Comparison of ENCODE assay signal across 33 cellular contexts in genomic region chr4:96150501-96150900, GRCh38.
"Had no signal": no experiment of that assay in that cellular context is flagged by ENCODE, and none has a peak within 500 bp of the region (broad histone marks: within the 10 kb centered on the region; RNA-seq: fewer than 3 reads in every experiment).

No MANE protein-coding gene starts in this region.

- ATAC-seq: activated CD4-positive, alpha-beta T cell treated with anti-CD3 and anti-CD28 coated beads for 36 hours; activated CD4-positive, CD25-positive, alpha-beta regulatory T cell treated with anti-CD3 and anti-CD28 coated beads, Interleukin-2, amount 50 U/mL, for 24 hours; activated CD8-positive, alpha-beta memory T cell treated with anti-CD3 and anti-CD28 coated beads, Interleukin-2, amount 10 ng/mL, durations not matched to agents 7 days and 5 days; activated CD8-positive, alpha-beta T cell treated with anti-CD3 and anti-CD28 coated beads, Interleukin-2, amount 10 ng/mL, durations not matched to agents 7 days and 5 days; activated naive CD8-positive, alpha-beta T cell treated with anti-CD3 and anti-CD28 coated beads, Interleukin-2, amount 50 U/mL, for 24 hours; gastrocnemius medialis; T-helper 17 cell had no signal

- H3K36me3 ChIP-seq: adrenal gland, brain microvascular endothelial cell, colonic mucosa, esophagus squamous epithelium, gastrocnemius medialis, heart left ventricle, WERI-Rb-1 had no signal

- H3K9me3 Mint-ChIP-seq: activated CD4-positive, alpha-beta memory T cell treated with anti-CD3 and anti-CD28 coated beads for 36 hours; activated CD4-positive, alpha-beta T cell treated with anti-CD3 and anti-CD28 coated beads, Interleukin-2, amount 10 ng/mL, durations not matched to agents 24 days and 14 days; activated naive CD4-positive, alpha-beta T cell treated with anti-CD3 and anti-CD28 coated beads for 36 hours; activated naive CD8-positive, alpha-beta T cell treated with anti-CD3 and anti-CD28 coated beads for 36 hours; activated naive CD8-positive, alpha-beta T cell treated with anti-CD3 and anti-CD28 coated beads, Interleukin-2, amount 50 U/mL, for 24 hours; activated T-helper 1 cell treated with anti-CD3 and anti-CD28 coated beads, Interleukin-12 subunit alpha, Interleukin-12 subunit beta, Interleukin-2, Interleukin-4 antibody, amounts not matched to agents 30 ng/mL and 10 ng/mL and 1 ng/mL, durations not matched to agents 14 hours and 24 hours and 36 hours; activated T-helper 2 cell treated with anti-CD3 and anti-CD28 coated beads, Interferon-gamma antibody, Interleukin-2, Interleukin-4, amounts not matched to agents 10 μg/mL and 5 μg/mL and 100 μg/mL, durations not matched to agents 14 hours and 24 hours and 36 hours; T-helper 2 cell treated with Interferon-gamma antibody and Interleukin-4, amounts not matched to agents 5 μg/mL and 100 μg/mL, for 36 hours had no signal

- H3K4me1 Mint-ChIP-seq: activated B cell treated with CpG ODN at 0.5 μM for 24 hours; activated CD4-positive, alpha-beta T cell treated with anti-CD3 and anti-CD28 coated beads for 36 hours; activated CD4-positive, alpha-beta T cell treated with anti-CD3 and anti-CD28 coated beads, Interleukin-2, amount 10 ng/mL, durations not matched to agents 24 days and 14 days; activated CD8-positive, alpha-beta memory T cell treated with anti-CD3 and anti-CD28 coated beads, Interleukin-2, amount 10 ng/mL, durations not matched to agents 7 days and 5 days; activated naive CD4-positive, alpha-beta T cell treated with anti-CD3 and anti-CD28 coated beads, Interleukin-2, amount 50 U/mL, for 24 hours; activated naive CD8-positive, alpha-beta T cell treated with anti-CD3 and anti-CD28 coated beads for 36 hours; activated naive CD8-positive, alpha-beta T cell treated with anti-CD3 and anti-CD28 coated beads, Interleukin-2, amount 50 U/mL, for 24 hours; T-helper 17 cell had no signal

- H3K27me3 ChIP-seq: adrenal gland, brain microvascular endothelial cell, colonic mucosa, esophagus squamous epithelium, foreskin keratinocyte, gastrocnemius medialis, heart left ventricle had no signal

- H3K27ac ChIP-seq: adrenal gland, brain microvascular endothelial cell, colonic mucosa, epithelial cell of prostate, esophagus squamous epithelium, foreskin keratinocyte, gastrocnemius medialis, heart left ventricle, WERI-Rb-1 had no signal

- H3K4me1 ChIP-seq: adrenal gland, colonic mucosa, esophagus squamous epithelium, gastrocnemius medialis, heart left ventricle had no signal

- H3K36me3 Mint-ChIP-seq: activated CD4-positive, alpha-beta memory T cell treated with anti-CD3 and anti-CD28 coated beads for 36 hours; activated CD8-positive, alpha-beta memory T cell treated with anti-CD3 and anti-CD28 coated beads, Interleukin-2, amount 10 ng/mL, durations not matched to agents 7 days and 5 days; activated naive CD4-positive, alpha-beta T cell treated with anti-CD3 and anti-CD28 coated beads, Interleukin-2, amount 50 U/mL, for 24 hours; activated naive CD8-positive, alpha-beta T cell treated with anti-CD3 and anti-CD28 coated beads for 36 hours had no signal

- H3K27ac Mint-ChIP-seq: activated B cell treated with CpG ODN at 0.5 μM for 24 hours; activated CD4-positive, alpha-beta memory T cell treated with anti-CD3 and anti-CD28 coated beads for 36 hours; activated CD4-positive, alpha-beta T cell treated with anti-CD3 and anti-CD28 coated beads for 36 hours; activated CD4-positive, alpha-beta T cell treated with anti-CD3 and anti-CD28 coated beads, Interleukin-2, amount 10 ng/mL, durations not matched to agents 24 days and 14 days; activated CD8-positive, alpha-beta memory T cell treated with anti-CD3 and anti-CD28 coated beads, Interleukin-2, amount 10 ng/mL, durations not matched to agents 7 days and 5 days; activated CD8-positive, alpha-beta T cell treated with anti-CD3 and anti-CD28 coated beads, Interleukin-2, amount 10 ng/mL, durations not matched to agents 7 days and 5 days; activated naive CD4-positive, alpha-beta T cell treated with anti-CD3 and anti-CD28 coated beads for 36 hours; activated naive CD4-positive, alpha-beta T cell treated with anti-CD3 and anti-CD28 coated beads, Interleukin-2, amount 50 U/mL, for 24 hours; activated naive CD8-positive, alpha-beta T cell treated with anti-CD3 and anti-CD28 coated beads for 36 hours; activated naive CD8-positive, alpha-beta T cell treated with anti-CD3 and anti-CD28 coated beads, Interleukin-2, amount 50 U/mL, for 24 hours; activated T-helper 1 cell treated with anti-CD3 and anti-CD28 coated beads, Interleukin-12 subunit alpha, Interleukin-12 subunit beta, Interleukin-2, Interleukin-4 antibody, amounts not matched to agents 30 ng/mL and 10 ng/mL and 1 ng/mL, durations not matched to agents 14 hours and 24 hours and 36 hours; activated T-helper 2 cell treated with anti-CD3 and anti-CD28 coated beads, Interferon-gamma antibody, Interleukin-2, Interleukin-4, amounts not matched to agents 10 μg/mL and 5 μg/mL and 100 μg/mL, durations not matched to agents 14 hours and 24 hours and 36 hours; T-helper 17 cell; T-helper 2 cell treated with Interferon-gamma antibody and Interleukin-4, amounts not matched to agents 5 μg/mL and 100 μg/mL, for 36 hours had no signal

- H3K4me3 ChIP-seq: adrenal gland, colonic mucosa, esophagus squamous epithelium, gastrocnemius medialis had no signal

- DNase-seq: activated B cell treated with CpG ODN at 0.5 μM for 24 hours; activated CD4-positive, alpha-beta memory T cell treated with anti-CD3 and anti-CD28 coated beads for 36 hours; activated CD4-positive, alpha-beta T cell treated with anti-CD3 and anti-CD28 coated beads for 36 hours; activated CD4-positive, alpha-beta T cell treated with anti-CD3 and anti-CD28 coated beads, Interleukin-2, amount 10 ng/mL, durations not matched to agents 24 days and 14 days; activated CD8-positive, alpha-beta memory T cell treated with anti-CD3 and anti-CD28 coated beads, Interleukin-2, amount 10 ng/mL, durations not matched to agents 7 days and 5 days; activated CD8-positive, alpha-beta memory T cell treated with anti-CD3 and anti-CD28 coated beads, Interleukin-2, amount 50 U/mL, for 4 hours; activated CD8-positive, alpha-beta T cell treated with anti-CD3 and anti-CD28 coated beads, Interleukin-2, amount 10 ng/mL, durations not matched to agents 7 days and 5 days; activated effector memory CD4-positive, alpha-beta T cell treated with anti-CD3 and anti-CD28 coated beads, Interleukin-2, amount 50 U/mL, for 16 hours; activated naive CD4-positive, alpha-beta T cell treated with anti-CD3 and anti-CD28 coated beads for 36 hours; activated naive CD8-positive, alpha-beta T cell treated with anti-CD3 and anti-CD28 coated beads for 36 hours; activated naive CD8-positive, alpha-beta T cell treated with anti-CD3 and anti-CD28 coated beads, Interleukin-2, amount 50 U/mL, for 24 hours; activated T-cell treated with anti-CD3 and anti-CD28 coated beads, Interleukin-2, amount 50 U/mL, for 1 hour; activated T-cell treated with anti-CD3 and anti-CD28 coated beads, Interleukin-2, amount 50 U/mL, for 48 hours; adrenal gland; brain microvascular endothelial cell; colonic mucosa; dermis blood vessel endothelial cell; effector CD8-positive, alpha-beta T cell; esophagus squamous epithelium; gastrocnemius medialis; glutamatergic neuron; heart left ventricle; T-helper 1 cell; T-helper 17 cell; T1000; WERI-Rb-1 had no signal

- H3K4me3 Mint-ChIP-seq: activated B cell treated with CpG ODN at 0.5 μM for 24 hours; activated CD4-positive, alpha-beta memory T cell treated with anti-CD3 and anti-CD28 coated beads for 36 hours; activated CD4-positive, alpha-beta T cell treated with anti-CD3 and anti-CD28 coated beads for 36 hours; activated CD4-positive, alpha-beta T cell treated with anti-CD3 and anti-CD28 coated beads, Interleukin-2, amount 10 ng/mL, durations not matched to agents 24 days and 14 days; activated CD8-positive, alpha-beta memory T cell treated with anti-CD3 and anti-CD28 coated beads, Interleukin-2, amount 10 ng/mL, durations not matched to agents 7 days and 5 days; activated CD8-positive, alpha-beta T cell treated with anti-CD3 and anti-CD28 coated beads, Interleukin-2, amount 10 ng/mL, durations not matched to agents 7 days and 5 days; activated naive CD4-positive, alpha-beta T cell treated with anti-CD3 and anti-CD28 coated beads for 36 hours; activated naive CD4-positive, alpha-beta T cell treated with anti-CD3 and anti-CD28 coated beads, Interleukin-2, amount 50 U/mL, for 24 hours; activated naive CD8-positive, alpha-beta T cell treated with anti-CD3 and anti-CD28 coated beads for 36 hours; activated naive CD8-positive, alpha-beta T cell treated with anti-CD3 and anti-CD28 coated beads, Interleukin-2, amount 50 U/mL, for 24 hours; activated T-helper 1 cell treated with anti-CD3 and anti-CD28 coated beads, Interleukin-12 subunit alpha, Interleukin-12 subunit beta, Interleukin-2, Interleukin-4 antibody, amounts not matched to agents 30 ng/mL and 10 ng/mL and 1 ng/mL, durations not matched to agents 14 hours and 24 hours and 36 hours; T-helper 17 cell; T-helper 2 cell treated with Interferon-gamma antibody and Interleukin-4, amounts not matched to agents 5 μg/mL and 100 μg/mL, for 36 hours had no signal

- H3K27me3 Mint-ChIP-seq: activated B cell treated with CpG ODN at 0.5 μM for 24 hours; activated CD4-positive, alpha-beta memory T cell treated with anti-CD3 and anti-CD28 coated beads for 36 hours; activated CD4-positive, alpha-beta T cell treated with anti-CD3 and anti-CD28 coated beads for 36 hours; activated CD4-positive, alpha-beta T cell treated with anti-CD3 and anti-CD28 coated beads, Interleukin-2, amount 10 ng/mL, durations not matched to agents 24 days and 14 days; activated CD8-positive, alpha-beta memory T cell treated with anti-CD3 and anti-CD28 coated beads, Interleukin-2, amount 10 ng/mL, durations not matched to agents 7 days and 5 days; activated naive CD4-positive, alpha-beta T cell treated with anti-CD3 and anti-CD28 coated beads, Interleukin-2, amount 50 U/mL, for 24 hours; activated naive CD8-positive, alpha-beta T cell treated with anti-CD3 and anti-CD28 coated beads for 36 hours; activated naive CD8-positive, alpha-beta T cell treated with anti-CD3 and anti-CD28 coated beads, Interleukin-2, amount 50 U/mL, for 24 hours; T-helper 17 cell had no signal

- H3K9me3 ChIP-seq: adrenal gland, colonic mucosa, esophagus squamous epithelium, gastrocnemius medialis, heart left ventricle had no signal
